ENCODE assay signal across 9 cellular contexts in genomic region chr2:222797308-222797707, GRCh38.
DNase-seq lines count a peak whose midpoint lies in the region; ATAC-seq and TF ChIP-seq lines count a peak whose summit lies in the region.
"Had no signal": no experiment of that assay in that cellular context is flagged by ENCODE, and none has a peak within 500 bp of the region (broad histone marks: within the 10 kb centered on the region; RNA-seq: fewer than 3 reads in every experiment).

No MANE protein-coding gene starts in this region.

- H3K27ac ChIP-seq in aorta (ENCODE audit: low read depth in 1 of 2, low read length in 2 of 2), result no peak overlapping the region

- WGBS in aorta, 2 donors, result 5 to 11% methylated on average over 2 of the region's 2 CpGs

- no peaks in the 10 kb centered on the region for H3K36me3 Mint-ChIP-seq in activated CD8-positive, alpha-beta T cell treated with anti-CD3 and anti-CD28 coated beads for 36 hours (ENCODE audit: low read depth)
- H3K36me3 Mint-ChIP-seq in activated CD8-positive, alpha-beta T cell treated with anti-CD3 and anti-CD28 coated beads, Interleukin-2, amount 10 ng/mL, durations not matched to agents 7 days and 5 days (ENCODE audit: low read depth), result no peaks in the 10 kb centered on the region

- CTCF ChIA-PET in activated CD8-positive, alpha-beta T cell treated with anti-CD3 and anti-CD28 coated beads for 36 hours (lab: Charles Lee), result interaction anchor here (0.8 to 3.9 kb wide), 16 partner anchors 8 to 174 kb away, joined by 3 to 30 read pairs (median 4); no protein-coding TSS in a partner anchor
- CTCF ChIA-PET in activated CD8-positive, alpha-beta T cell treated with anti-CD3 and anti-CD28 coated beads, Interleukin-2, amount 10 ng/mL, durations not matched to agents 7 days and 5 days (lab: Charles Lee), result interaction anchor here (0.7 to 2.5 kb wide), 17 partner anchors 9 to 1808 kb away, joined by 3 to 9 read pairs (median 3); no protein-coding TSS in a partner anchor

- no peaks in the 10 kb centered on the region for H3K9me3 ChIP-seq in aorta (ENCODE audit: control insufficient read depth, low read length)

- H3K27me3 ChIP-seq in aorta (ENCODE audit: control insufficient read depth in 1 of 2, insufficient read depth in 2 of 2, low read length in 1 of 2), result no peaks in the 10 kb centered on the region

- no peak for DNase-seq in activated CD8-positive, alpha-beta T cell treated with anti-CD3 and anti-CD28 coated beads for 36 hours
- no peak for DNase-seq in activated CD8-positive, alpha-beta T cell treated with anti-CD3 and anti-CD28 coated beads, Interleukin-2, amount 10 ng/mL, durations not matched to agents 7 days and 5 days
- DNase-seq in NCI-H460 (ENCODE audit: extremely low read depth, low read depth) (peak; percentile 36), dermis blood vessel endothelial cell (peak; percentile 52), putamen (ENCODE audit: low spot score) (peak; percentile 29), aorta (no peak), NCI-H187 (lab: John Stamatoyannopoulos, UW) (no peak)
- DNase-seq in activated CD8-positive, alpha-beta memory T cell treated with anti-CD3 and anti-CD28 coated beads, Interleukin-2, amount 50 U/mL, for 4 hours, result no peak
- DNase-seq: activated T-cell treated with anti-CD3 and anti-CD28 coated beads, Interleukin-2, amount 50 U/mL, for 4 hours had no signal

- H3K9me3 Mint-ChIP-seq in activated CD8-positive, alpha-beta T cell treated with anti-CD3 and anti-CD28 coated beads for 36 hours, result no peaks in the 10 kb centered on the region
- H3K9me3 Mint-ChIP-seq in activated CD8-positive, alpha-beta T cell treated with anti-CD3 and anti-CD28 coated beads, Interleukin-2, amount 10 ng/mL, durations not matched to agents 7 days and 5 days (ENCODE audit: insufficient read depth), result no peaks in the 10 kb centered on the region
- H3K9me3 Mint-ChIP-seq: activated T-cell treated with anti-CD3 and anti-CD28 coated beads, Interleukin-2, amount 50 U/mL, for 4 hours had no signal

- TF ChIP-seq CTCF in activated CD8-positive, alpha-beta T cell treated with anti-CD3 and anti-CD28 coated beads for 36 hours (IDR thresholded peaks at IDR 0.05), result peak; percentile 58

- POLR2A ChIA-PET in activated CD8-positive, alpha-beta T cell treated with anti-CD3 and anti-CD28 coated beads for 36 hours (lab: Charles Lee), result interaction anchor here (0.6 kb wide), 1 partner anchor 789 kb away, joined by 3 read pairs; no protein-coding TSS in a partner anchor
- POLR2A ChIA-PET in activated CD8-positive, alpha-beta T cell treated with anti-CD3 and anti-CD28 coated beads, Interleukin-2, amount 10 ng/mL, durations not matched to agents 7 days and 5 days (lab: Charles Lee), result no interaction called here

- H3K4me3 ChIP-seq in aorta (ENCODE audit: low read length in 2 of 2), result no peak overlapping the region

- peak; percentile 71 for ATAC-seq in activated CD8-positive, alpha-beta T cell treated with anti-CD3 and anti-CD28 coated beads for 36 hours
- no peak for ATAC-seq in activated CD8-positive, alpha-beta T cell treated with anti-CD3 and anti-CD28 coated beads, Interleukin-2, amount 10 ng/mL, durations not matched to agents 7 days and 5 days
- no peak for ATAC-seq in aorta (ENCODE audit: low FRiP score)

- H3K36me3 ChIP-seq in aorta (ENCODE audit: control insufficient read depth in 1 of 2, insufficient read depth in 2 of 2, low read length in 1 of 2), result no peaks in the 10 kb centered on the region

- intact Hi-C loops in activated CD8-positive, alpha-beta T cell treated with anti-CD3 and anti-CD28 coated beads for 36 hours (cut with micrococcal nuclease), result loop anchor here (5.0 kb wide), 1 partner anchor 105 kb away; no protein-coding TSS in a partner anchor
- intact Hi-C loops in aorta (cut with DNase I), result loop anchor here in 1 of 2 donors (10.0 kb wide), 1 partner anchor 93 kb away; no protein-coding TSS in a partner anchor

- H3K27ac Mint-ChIP-seq in activated CD8-positive, alpha-beta T cell treated with anti-CD3 and anti-CD28 coated beads for 36 hours, result no peak overlapping the region
- no peak overlapping the region for H3K27ac Mint-ChIP-seq in activated CD8-positive, alpha-beta T cell treated with anti-CD3 and anti-CD28 coated beads, Interleukin-2, amount 10 ng/mL, durations not matched to agents 7 days and 5 days

- H3K4me3 Mint-ChIP-seq in activated CD8-positive, alpha-beta T cell treated with anti-CD3 and anti-CD28 coated beads for 36 hours, result no peak overlapping the region
- no peak overlapping the region for H3K4me3 Mint-ChIP-seq in activated CD8-positive, alpha-beta T cell treated with anti-CD3 and anti-CD28 coated beads, Interleukin-2, amount 10 ng/mL, durations not matched to agents 7 days and 5 days
- H3K4me3 Mint-ChIP-seq: activated T-cell treated with anti-CD3 and anti-CD28 coated beads, Interleukin-2, amount 50 U/mL, for 4 hours had no signal

- H3K4me1 ChIP-seq in aorta (ENCODE audit: control insufficient read depth in 1 of 2, insufficient read depth in 2 of 2, low read length in 2 of 2), result peaks cover 0 to 5% of the 10 kb centered on the region in 2 donors

- no peaks in the 10 kb centered on the region for H3K4me1 Mint-ChIP-seq in activated CD8-positive, alpha-beta T cell treated with anti-CD3 and anti-CD28 coated beads for 36 hours (ENCODE audit: low read depth)
- H3K4me1 Mint-ChIP-seq in activated CD8-positive, alpha-beta T cell treated with anti-CD3 and anti-CD28 coated beads, Interleukin-2, amount 10 ng/mL, durations not matched to agents 7 days and 5 days (ENCODE audit: low read depth), result no peaks in the 10 kb centered on the region

- H3K27me3 Mint-ChIP-seq in activated CD8-positive, alpha-beta T cell treated with anti-CD3 and anti-CD28 coated beads for 36 hours, result peaks cover 2% of the 10 kb centered on the region
- H3K27me3 Mint-ChIP-seq in activated CD8-positive, alpha-beta T cell treated with anti-CD3 and anti-CD28 coated beads, Interleukin-2, amount 10 ng/mL, durations not matched to agents 7 days and 5 days (ENCODE audit: low read depth), result peaks cover 5% of the 10 kb centered on the region

Comparison
In these comparisons a context has a peak if more than half of its experiments do, and no peak if none do; other contexts are left out.
1. DNase-seq: peak in NCI-H460 (single experiment), dermis blood vessel endothelial cell (single experiment) and putamen (single experiment); none in activated CD8-positive, alpha-beta T cell treated with anti-CD3 and anti-CD28 coated beads for 36 hours (single experiment), activated CD8-positive, alpha-beta T cell treated with anti-CD3 and anti-CD28 coated beads, Interleukin-2, amount 10 ng/mL, durations not matched to agents 7 days and 5 days (single experiment), aorta (0 of 2), NCI-H187 (0 of 2) and activated CD8-positive, alpha-beta memory T cell treated with anti-CD3 and anti-CD28 coated beads, Interleukin-2, amount 50 U/mL, for 4 hours (single experiment).